Comparison of ENCODE assay signal across 22 cellular contexts in genomic region chr7:149016876-149017275, GRCh38.
"Had no signal": no experiment of that assay in that cellular context is flagged by ENCODE, and none has a peak within 500 bp of the region (broad histone marks: within the 10 kb centered on the region; RNA-seq: fewer than 3 reads in every experiment).

No MANE protein-coding gene starts in this region.

- H3K4me3 ChIP-seq: ascending aorta, breast epithelium, MG63, Peyer's patch had no signal

- H3K27me3 Mint-ChIP-seq: activated CD4-positive, alpha-beta T cell treated with anti-CD3 and anti-CD28 coated beads, Interleukin-2, amount 10 ng/mL, durations not matched to agents 24 days and 14 days; activated naive CD4-positive, alpha-beta T cell treated with anti-CD3 and anti-CD28 coated beads, Interleukin-2, amount 50 U/mL, for 24 hours; activated naive CD8-positive, alpha-beta T cell treated with anti-CD3 and anti-CD28 coated beads, Interleukin-2, amount 10 ng/mL, durations not matched to agents 7 days and 5 days had no signal

- H3K27ac Mint-ChIP-seq: activated CD4-positive, alpha-beta T cell treated with anti-CD3 and anti-CD28 coated beads, Interleukin-2, amount 10 ng/mL, durations not matched to agents 24 days and 14 days; activated CD8-positive, alpha-beta T cell treated with anti-CD3 and anti-CD28 coated beads, Interleukin-2, amount 10 ng/mL, durations not matched to agents 7 days and 5 days; activated naive CD4-positive, alpha-beta T cell treated with anti-CD3 and anti-CD28 coated beads, Interleukin-2, amount 50 U/mL, for 24 hours; activated naive CD8-positive, alpha-beta T cell treated with anti-CD3 and anti-CD28 coated beads, Interleukin-2, amount 10 ng/mL, durations not matched to agents 7 days and 5 days had no signal

- H3K9me3 ChIP-seq: ascending aorta, breast epithelium, MG63, Peyer's patch had no signal

- H3K27me3 ChIP-seq: ascending aorta, breast epithelium, MG63, Peyer's patch had no signal

- H3K27ac ChIP-seq: ascending aorta, breast epithelium, Peyer's patch had no signal

- H3K4me1 ChIP-seq: ascending aorta, breast epithelium, Peyer's patch had no signal

- H3K36me3 ChIP-seq: breast epithelium had no signal

- H3K9me3 Mint-ChIP-seq: activated CD4-positive, alpha-beta T cell treated with anti-CD3 and anti-CD28 coated beads, Interleukin-2, amount 10 ng/mL, durations not matched to agents 24 days and 14 days; activated naive CD4-positive, alpha-beta T cell treated with anti-CD3 and anti-CD28 coated beads, Interleukin-2, amount 50 U/mL, for 24 hours; activated naive CD8-positive, alpha-beta T cell treated with anti-CD3 and anti-CD28 coated beads, Interleukin-2, amount 10 ng/mL, durations not matched to agents 7 days and 5 days; activated T-cell treated with anti-CD3 and anti-CD28 coated beads, Interleukin-2, amount 50 U/mL, for 4 hours had no signal

- ATAC-seq: activated CD8-positive, alpha-beta T cell treated with anti-CD3 and anti-CD28 coated beads, Interleukin-2, amount 10 ng/mL, durations not matched to agents 7 days and 5 days; activated T-cell treated with anti-CD3 and anti-CD28 coated beads, Interleukin-2, amount 50 U/mL, for 4 hours had no signal

- DNase-seq: activated CD4-positive, alpha-beta T cell treated with anti-CD3 and anti-CD28 coated beads, Interleukin-2, amount 10 ng/mL, durations not matched to agents 24 days and 14 days; activated CD4-positive, alpha-beta T cell treated with anti-CD3 and anti-CD28 coated beads, Interleukin-2, amount 50 U/mL, for 4 hours; activated CD8-positive, alpha-beta T cell treated with anti-CD3 and anti-CD28 coated beads, Interleukin-2, amount 10 ng/mL, durations not matched to agents 7 days and 5 days; activated effector memory CD4-positive, alpha-beta T cell treated with Interleukin-2 at 50 U/mL for 16 hours; activated naive CD8-positive, alpha-beta T cell treated with anti-CD3 and anti-CD28 coated beads, Interleukin-2, amount 10 ng/mL, durations not matched to agents 7 days and 5 days; activated T-cell treated with anti-CD3 and anti-CD28 coated beads, Interleukin-2, amount 50 U/mL, for 4 hours; amygdala; Kasumi-1; KG1; MG63; NCI-H1048; NCI-H1436 treated with DMSO at 0.1 percent for 48 hours; NCI-H2029; NCI-H345; NCI-H524 treated with DMSO at 0.1 percent for 48 hours; Peyer's patch; RPMI8226; SW 1271; T-helper 1 cell had no signal

- H3K4me3 Mint-ChIP-seq: activated CD4-positive, alpha-beta T cell treated with anti-CD3 and anti-CD28 coated beads, Interleukin-2, amount 10 ng/mL, durations not matched to agents 24 days and 14 days; activated CD8-positive, alpha-beta T cell treated with anti-CD3 and anti-CD28 coated beads, Interleukin-2, amount 10 ng/mL, durations not matched to agents 7 days and 5 days; activated naive CD4-positive, alpha-beta T cell treated with anti-CD3 and anti-CD28 coated beads, Interleukin-2, amount 50 U/mL, for 24 hours; activated naive CD8-positive, alpha-beta T cell treated with anti-CD3 and anti-CD28 coated beads, Interleukin-2, amount 10 ng/mL, durations not matched to agents 7 days and 5 days; activated T-cell treated with anti-CD3 and anti-CD28 coated beads, Interleukin-2, amount 50 U/mL, for 4 hours had no signal
